In the genomic region with DNA sequence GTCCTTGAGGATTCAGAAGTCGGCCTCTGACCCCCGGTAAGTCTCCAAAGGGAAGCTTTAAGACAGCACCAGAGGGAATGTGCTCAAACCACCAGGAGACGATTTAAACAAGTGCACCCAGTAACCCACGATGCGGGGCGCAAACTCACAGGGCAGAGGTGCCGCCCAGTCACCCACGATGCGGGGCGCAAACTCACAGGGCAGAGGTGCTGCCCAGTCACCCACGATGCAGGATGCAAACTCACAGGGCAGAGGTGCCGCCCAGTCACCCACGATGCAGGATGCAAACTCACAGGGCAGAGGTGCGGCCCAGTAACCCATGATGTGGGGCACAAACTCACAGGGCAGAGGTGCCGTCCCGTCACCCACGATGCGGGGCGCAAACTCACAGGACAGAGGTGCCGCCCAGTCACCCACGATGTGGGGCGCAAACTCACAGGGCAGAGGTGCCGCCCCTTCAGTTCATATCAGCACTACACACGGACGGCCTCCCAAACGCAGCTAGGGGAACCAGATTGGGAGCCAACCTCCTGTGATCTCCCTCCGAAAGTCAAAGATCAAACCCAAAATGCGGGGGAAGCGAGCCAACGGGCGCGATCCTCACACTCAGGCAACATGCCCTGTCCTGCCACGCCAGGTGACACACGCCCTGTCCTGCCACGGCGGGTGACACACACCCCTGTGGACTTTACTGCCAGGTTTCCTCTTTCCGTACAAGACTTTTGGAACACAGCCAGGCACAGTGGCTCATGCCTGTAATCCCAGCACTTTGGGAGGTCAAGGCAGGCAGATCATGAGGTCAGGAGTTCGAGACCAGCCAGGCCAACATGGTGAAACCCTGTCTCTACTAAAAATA, we compare ENCODE assay signal across 1 cellular context.
TF ChIP-seq lines count a peak whose summit lies in the region.

No MANE protein-coding gene starts in this region.

TF ChIP-seq in WTC11, 78 proteins besides CTCF, POLR2A, EP300 and RAD21 (continued from another document):
- no peak for TF ChIP-seq USF1 (CRISPR knock-in tag; IDR thresholded peaks at IDR 0.05)
- TF ChIP-seq TEAD1 (CRISPR knock-in tag; IDR thresholded peaks at IDR 0.05): no peak
- TF ChIP-seq, protein P1, sequence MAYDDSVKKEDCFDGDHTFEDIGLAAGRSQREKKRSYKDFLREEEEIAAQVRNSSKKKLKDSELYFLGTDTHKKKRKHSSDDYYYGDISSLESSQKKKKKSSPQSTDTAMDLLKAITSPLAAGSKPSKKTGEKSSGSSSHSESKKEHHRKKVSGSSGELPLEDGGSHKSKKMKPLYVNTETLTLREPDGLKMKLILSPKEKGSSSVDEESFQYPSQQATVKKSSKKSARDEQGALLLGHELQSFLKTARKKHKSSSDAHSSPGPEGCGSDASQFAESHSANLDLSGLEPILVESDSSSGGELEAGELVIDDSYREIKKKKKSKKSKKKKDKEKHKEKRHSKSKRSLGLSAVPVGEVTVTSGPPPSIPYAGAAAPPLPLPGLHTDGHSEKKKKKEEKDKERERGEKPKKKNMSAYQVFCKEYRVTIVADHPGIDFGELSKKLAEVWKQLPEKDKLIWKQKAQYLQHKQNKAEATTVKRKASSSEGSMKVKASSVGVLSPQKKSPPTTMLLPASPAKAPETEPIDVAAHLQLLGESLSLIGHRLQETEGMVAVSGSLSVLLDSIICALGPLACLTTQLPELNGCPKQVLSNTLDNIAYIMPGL (CRISPR knock-in tag; IDR thresholded peaks at IDR 0.05): no peak
- TF ChIP-seq, protein P2, sequence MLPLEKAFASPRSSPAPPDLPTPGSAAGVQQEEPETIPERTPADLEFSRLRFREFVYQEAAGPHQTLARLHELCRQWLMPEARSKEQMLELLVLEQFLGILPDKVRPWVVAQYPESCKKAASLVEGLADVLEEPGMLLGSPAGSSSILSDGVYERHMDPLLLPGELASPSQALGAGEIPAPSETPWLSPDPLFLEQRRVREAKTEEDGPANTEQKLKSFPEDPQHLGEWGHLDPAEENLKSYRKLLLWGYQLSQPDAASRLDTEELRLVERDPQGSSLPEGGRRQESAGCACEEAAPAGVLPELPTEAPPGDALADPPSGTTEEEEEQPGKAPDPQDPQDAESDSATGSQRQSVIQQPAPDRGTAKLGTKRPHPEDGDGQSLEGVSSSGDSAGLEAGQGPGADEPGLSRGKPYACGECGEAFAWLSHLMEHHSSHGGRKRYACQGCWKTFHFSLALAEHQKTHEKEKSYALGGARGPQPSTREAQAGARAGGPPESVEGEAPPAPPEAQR (CRISPR knock-in tag; IDR thresholded peaks at IDR 0.05): no peak
- TF ChIP-seq FOXP4 (CRISPR knock-in tag; IDR thresholded peaks at IDR 0.05): no peak
- TF ChIP-seq, protein P3, sequence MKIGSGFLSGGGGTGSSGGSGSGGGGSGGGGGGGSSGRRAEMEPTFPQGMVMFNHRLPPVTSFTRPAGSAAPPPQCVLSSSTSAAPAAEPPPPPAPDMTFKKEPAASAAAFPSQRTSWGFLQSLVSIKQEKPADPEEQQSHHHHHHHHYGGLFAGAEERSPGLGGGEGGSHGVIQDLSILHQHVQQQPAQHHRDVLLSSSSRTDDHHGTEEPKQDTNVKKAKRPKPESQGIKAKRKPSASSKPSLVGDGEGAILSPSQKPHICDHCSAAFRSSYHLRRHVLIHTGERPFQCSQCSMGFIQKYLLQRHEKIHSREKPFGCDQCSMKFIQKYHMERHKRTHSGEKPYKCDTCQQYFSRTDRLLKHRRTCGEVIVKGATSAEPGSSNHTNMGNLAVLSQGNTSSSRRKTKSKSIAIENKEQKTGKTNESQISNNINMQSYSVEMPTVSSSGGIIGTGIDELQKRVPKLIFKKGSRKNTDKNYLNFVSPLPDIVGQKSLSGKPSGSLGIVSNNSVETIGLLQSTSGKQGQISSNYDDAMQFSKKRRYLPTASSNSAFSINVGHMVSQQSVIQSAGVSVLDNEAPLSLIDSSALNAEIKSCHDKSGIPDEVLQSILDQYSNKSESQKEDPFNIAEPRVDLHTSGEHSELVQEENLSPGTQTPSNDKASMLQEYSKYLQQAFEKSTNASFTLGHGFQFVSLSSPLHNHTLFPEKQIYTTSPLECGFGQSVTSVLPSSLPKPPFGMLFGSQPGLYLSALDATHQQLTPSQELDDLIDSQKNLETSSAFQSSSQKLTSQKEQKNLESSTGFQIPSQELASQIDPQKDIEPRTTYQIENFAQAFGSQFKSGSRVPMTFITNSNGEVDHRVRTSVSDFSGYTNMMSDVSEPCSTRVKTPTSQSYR (CRISPR knock-in tag; IDR thresholded peaks at IDR 0.05): no peak
- TF ChIP-seq ESRRA (CRISPR knock-in tag; IDR thresholded peaks at IDR 0.05; ENCODE audit: borderline replicate concordance): no peak
- TF ChIP-seq CREM (CRISPR knock-in tag; IDR thresholded peaks at IDR 0.05): no peak
- no peak for TF ChIP-seq ZBTB43 (CRISPR knock-in tag; IDR thresholded peaks at IDR 0.05)
TF ChIP-seq in WTC11: peak in this region for 0.
